Comparison of ENCODE assay signal across 18 cellular contexts in genomic region chr7:6419310-6419773, GRCh38. TPM values are rescaled to one million over a fixed set of nuclear protein-coding genes. Genes with fewer than 3 reads are reported as not detected.
DNase-seq lines count a peak whose midpoint lies in the region; ATAC-seq and TF ChIP-seq lines count a peak whose summit lies in the region.
"Had no signal": no experiment of that assay in that cellular context is flagged by ENCODE, and none has a peak within 500 bp of the region (broad histone marks: within the 10 kb centered on the region; RNA-seq: fewer than 3 reads in every experiment).

No MANE protein-coding gene starts in this region.

- TF ChIP-seq CTCF in GM23338 (conservative IDR thresholded peaks at IDR 0.05; ENCODE audit: low read depth in 2 of 2): no peak
- TF ChIP-seq CTCF in right atrium auricular region (IDR thresholded peaks at IDR 0.05): no peak
- TF ChIP-seq CTCF in gastrocnemius medialis (IDR thresholded peaks at IDR 0.05 in 4 of 5, conservative IDR thresholded peaks at IDR 0.05 in 1 of 5): no peak

- DNase-seq in GM23338 (ENCODE audit: low spot score): no peak
- DNase-seq in anterior cingulate cortex (lab: John Stamatoyannopoulos, UW): peak in 38 of 58 donors; percentile 21 to 81 (median 49)
- no peak for DNase-seq in right atrium auricular region (ENCODE audit: low spot score)
- DNase-seq in gastrocnemius medialis: peak; percentile 89 to 97
- DNase-seq in Karpas-422: no peak
- no peak for DNase-seq in kidney tubule cell (ENCODE audit: low spot score)
- DNase-seq in mucosa of gallbladder (ENCODE audit: low spot score): no peak
- DNase-seq: activated CD4-positive, alpha-beta T cell treated with anti-CD3 and anti-CD28 coated beads for 1 hour; NCI-H1436 treated with DMSO at 0.1 percent for 48 hours; NCI-H446 treated with DMSO at 0.1 percent for 48 hours; small intestine; stomach had no signal

- in situ Hi-C loops in gastrocnemius medialis (cut with MboI; ENCODE audit: low sequenced_read_pairs in 4 of 4): no loop called here

- H3K9me3 Mint-ChIP-seq in GM23338: peaks cover 31% of the 10 kb centered on the region
- H3K9me3 Mint-ChIP-seq: IgD-negative memory B cell, neural crest cell had no signal

- peaks cover 89% of the 10 kb centered on the region for H3K36me3 Mint-ChIP-seq in GM23338 (ENCODE audit: low read depth)

- no peaks in the 10 kb centered on the region; the same call in 1 of the 2 replicates for H4K20me1 ChIP-seq in GM23338 (replicated peaks; ENCODE audit: insufficient read depth)
- no peaks in the 10 kb centered on the region for H4K20me1 ChIP-seq in Karpas-422 (ENCODE audit: insufficient read depth, low read depth, low read length)

- H3K4me2 ChIP-seq in GM23338 (no peak overlapping the region), Karpas-422 (ENCODE audit: low read depth, low read length, poor library complexity, severe bottlenecking) (no peak overlapping the region)
- H3K4me2 ChIP-seq: hepatocyte had no signal

- H3K9me2 ChIP-seq in GM23338 (ENCODE audit: insufficient read depth) (no peaks in the 10 kb centered on the region), Karpas-422 (replicated peaks; ENCODE audit: insufficient read depth, low read length) (no peaks in the 10 kb centered on the region)

- H3K27ac ChIP-seq in GM23338 (ENCODE audit: low read depth): no peak overlapping the region
- H3K27ac ChIP-seq in right atrium auricular region: peak overlapping the region; percentile 39 to 67
- H3K27ac ChIP-seq in gastrocnemius medialis: peak overlapping the region; percentile 90 to 97 (median 94)
- H3K27ac ChIP-seq in Karpas-422 (ENCODE audit: low read length): no peak overlapping the region
- H3K27ac ChIP-seq: hepatocyte, stomach had no signal

- peaks cover 10% of the 10 kb centered on the region; the same call in 1 of the 2 replicates for H3F3A ChIP-seq in GM23338 (replicated peaks; ENCODE audit: low read depth)

- H3K9me3 ChIP-seq in right atrium auricular region: no peaks in the 10 kb centered on the region
- no peaks in the 10 kb centered on the region for H3K9me3 ChIP-seq in gastrocnemius medialis
- H3K9me3 ChIP-seq in Karpas-422 (ENCODE audit: low read length): no peaks in the 10 kb centered on the region
- H3K9me3 ChIP-seq: stomach had no signal

- H2AFZ ChIP-seq in GM23338: no peak overlapping the region
- H2AFZ ChIP-seq in Karpas-422 (ENCODE audit: low read length): no peak overlapping the region
- H2AFZ ChIP-seq: hepatocyte had no signal

- H3K27me3 Mint-ChIP-seq in GM23338 (ENCODE audit: insufficient read depth, low read depth, poor library complexity): peaks cover 5% of the 10 kb centered on the region
- H3K27me3 Mint-ChIP-seq: B cell, IgD-negative memory B cell had no signal

- H3K27me3 ChIP-seq in GM23338 (ENCODE audit: insufficient read depth): no peaks in the 10 kb centered on the region
- H3K27me3 ChIP-seq in right atrium auricular region: no peaks in the 10 kb centered on the region
- H3K27me3 ChIP-seq in gastrocnemius medialis: no peaks in the 10 kb centered on the region
- no peaks in the 10 kb centered on the region for H3K27me3 ChIP-seq in Karpas-422 (ENCODE audit: low read length)
- H3K27me3 ChIP-seq: hepatocyte, stomach had no signal

- no peak overlapping the region for H3K27ac Mint-ChIP-seq in GM23338
- H3K27ac Mint-ChIP-seq: B cell had no signal

- no peak overlapping the region for H3K9ac ChIP-seq in Karpas-422 (ENCODE audit: low read length)

- H3K4me3 ChIP-seq in GM23338: no peak overlapping the region
- no peak overlapping the region for H3K4me3 ChIP-seq in right atrium auricular region
- no peak overlapping the region for H3K4me3 ChIP-seq in gastrocnemius medialis
- no peak overlapping the region for H3K4me3 ChIP-seq in Karpas-422 (ENCODE audit: low read length)
- H3K4me3 ChIP-seq: hepatocyte, lung, stomach had no signal

- peaks cover 5% of the 10 kb centered on the region for H3K4me1 Mint-ChIP-seq in GM23338
- H3K4me1 Mint-ChIP-seq: B cell, neural crest cell had no signal

- TF ChIP-seq POLR2A in gastrocnemius medialis (IDR thresholded peaks at IDR 0.05): peak in 1 of 2 donors; percentile 13

- ATAC-seq in GM23338: no peak
- peak; percentile 91 to 96 for ATAC-seq in gastrocnemius medialis
- ATAC-seq in HG03432 (IDR thresholded peaks at IDR 0.05; ENCODE audit: unreplicated experiment): no peak

- H3K36me3 ChIP-seq in GM23338 (ENCODE audit: insufficient read depth): peaks cover 38% of the 10 kb centered on the region
- H3K36me3 ChIP-seq in right atrium auricular region: peaks cover 40% of the 10 kb centered on the region
- H3K36me3 ChIP-seq in gastrocnemius medialis: peaks cover 2 to 43% of the 10 kb centered on the region in 2 donors
- H3K36me3 ChIP-seq in Karpas-422 (ENCODE audit: insufficient read depth, low read length): peaks cover 20% of the 10 kb centered on the region

- H3K4me1 ChIP-seq in GM23338 (ENCODE audit: insufficient read depth): no peaks in the 10 kb centered on the region
- H3K4me1 ChIP-seq in right atrium auricular region: no peaks in the 10 kb centered on the region
- peaks cover 17 to 23% of the 10 kb centered on the region in 2 donors for H3K4me1 ChIP-seq in gastrocnemius medialis
- no peaks in the 10 kb centered on the region for H3K4me1 ChIP-seq in Karpas-422 (ENCODE audit: low read length)

- intact Hi-C loops in gastrocnemius medialis (cut with DNase I; ENCODE audit: low total_unique reads): no loop called here

- no peak overlapping the region for H3K4me3 Mint-ChIP-seq in GM23338
- H3K4me3 Mint-ChIP-seq: B cell, IgD-negative memory B cell, neural crest cell had no signal

- H3K79me2 ChIP-seq in GM23338 (replicated peaks; ENCODE audit: insufficient read depth) (no peaks in the 10 kb centered on the region), Karpas-422 (ENCODE audit: low read length) (no peaks in the 10 kb centered on the region)
- H3K79me2 ChIP-seq: hepatocyte had no signal

TF ChIP-seq in GM23338, 12 proteins besides CTCF, POLR2A, EP300 and RAD21:
- TF ChIP-seq REST (IDR thresholded peaks at IDR 0.05; ENCODE audit: unreplicated experiment) (peak; percentile 11), JUNB (IDR thresholded peaks at IDR 0.05; ENCODE audit: unreplicated experiment) (no peak)

RNA-seq across cellular contexts. Expression of gene DAGLB, which starts 28.4 kb away (rescaled TPM):
- 26.0 and 28.5 TPM in 2 replicates for total RNA-seq in GM23338 (2014; rRNA removed; shearing (Covaris generic))
- 11.1 and 13.8 TPM in 2 replicates for polyA plus RNA-seq in GM23338 (2016; fragmentation: Nextera tagmentation; extraction: Ambion mirVana)
- total RNA-seq in right atrium auricular region: 1 to 10 TPM; 5.7 to 9.4 TPM
- total RNA-seq in gastrocnemius medialis: 10 to 100 TPM; 11.7 to 24.0 (median 16.1) TPM
- 10.0 and 15.4 TPM in 2 replicates for total RNA-seq in Karpas-422 (2014; rRNA removed; shearing (Covaris generic); ENCODE audit: low replicate concordance)
- 28.8 TPM for total RNA-seq in mucosa of gallbladder

RNA-seq across cellular contexts. Expression of gene RAC1, which starts 45.0 kb away (rescaled TPM):
- total RNA-seq in GM23338 (2014; rRNA removed; shearing (Covaris generic)): 142 and 150 TPM in 2 replicates
- 844 and 859 TPM in 2 replicates for polyA plus RNA-seq in GM23338 (2016; fragmentation: Nextera tagmentation; extraction: Ambion mirVana)
- total RNA-seq in right atrium auricular region (100 to 1,000 TPM in 1 of 2 donors, 10 to 100 TPM in 1; 87.8 to 109 TPM), gastrocnemius medialis (100 to 1,000 TPM in 2 of 4 donors, 10 to 100 TPM in 2; 75.2 to 168 (median 111) TPM), mucosa of gallbladder (276 TPM)
- 75.1 and 91.5 TPM in 2 replicates for total RNA-seq in Karpas-422 (2014; rRNA removed; shearing (Covaris generic); ENCODE audit: low replicate concordance)

Comparison
In these comparisons a context has a peak if more than half of its experiments do, and no peak if none do; other contexts are left out.
1. ATAC-seq: peak in gastrocnemius medialis (2 of 2); none in GM23338 (single experiment) and HG03432 (single experiment).
2. DNase-seq: peak in anterior cingulate cortex (38 of 58) and gastrocnemius medialis (2 of 2); none in GM23338 (single experiment), right atrium auricular region (single experiment), Karpas-422 (single experiment), kidney tubule cell (single experiment) and mucosa of gallbladder (single experiment).
3. H3K27ac ChIP-seq: peak in right atrium auricular region (2 of 2) and gastrocnemius medialis (4 of 4); none in GM23338 (single experiment) and Karpas-422 (single experiment).